22 cellular contexts compared by ENCODE assay signal in the genomic region with DNA sequence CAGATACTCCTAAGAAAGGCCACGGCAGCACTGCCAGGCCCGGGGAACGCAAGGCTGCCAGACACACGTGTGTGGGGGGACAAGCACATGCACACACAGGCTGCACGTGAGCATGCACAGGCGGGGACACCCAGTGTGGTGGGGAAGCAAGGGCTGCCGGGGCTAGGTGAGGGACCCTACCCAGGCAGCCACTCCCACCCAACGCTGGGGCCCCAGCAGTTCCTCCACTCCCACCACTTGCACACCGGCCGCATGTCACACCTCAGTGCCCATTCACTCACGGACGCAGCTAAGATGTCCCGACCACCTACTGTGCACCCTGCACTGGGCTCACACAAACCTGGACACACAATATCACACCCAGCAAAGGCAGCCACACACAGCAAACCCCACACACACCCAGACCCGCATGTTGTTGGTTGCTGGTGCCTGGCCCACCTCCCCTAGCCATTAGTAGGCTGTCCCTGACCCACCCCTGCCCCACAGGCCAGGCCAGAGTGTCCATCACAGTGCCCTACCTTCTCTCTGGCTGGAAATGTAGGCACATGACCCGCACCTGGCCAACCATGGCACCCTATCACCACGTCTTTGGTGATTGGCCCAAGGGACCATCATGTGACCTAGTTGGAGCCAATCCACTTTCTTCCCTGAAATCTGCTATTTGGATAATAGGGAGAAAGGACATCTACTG. TPM values are rescaled to one million over a fixed set of nuclear protein-coding genes. Genes with fewer than 3 reads are reported as not detected.
DNase-seq lines count a peak whose midpoint lies in the region; ATAC-seq, FAIRE-seq and TF ChIP-seq lines count a peak whose summit lies in the region.
"Had no signal": no experiment of that assay in that cellular context is flagged by ENCODE, and none has a peak within 500 bp of the region (broad histone marks: within the 10 kb centered on the region; RNA-seq: fewer than 3 reads in every experiment).

No MANE protein-coding gene starts in this region.

- H3K9me3 ChIP-seq in right atrium auricular region (no peaks in the 10 kb centered on the region), gastroesophageal sphincter (no peaks in the 10 kb centered on the region)
- H3K9me3 ChIP-seq: BE2C, Caco-2, esophagus muscularis mucosa, left lung, tibial nerve had no signal

- TF ChIP-seq POLR2A in GM12891 (IDR thresholded peaks at IDR 0.05; ENCODE audit: low read depth, low read length) (no peak), gastroesophageal sphincter (IDR thresholded peaks at IDR 0.05) (no peak)

- no peaks in the 10 kb centered on the region for H3K36me3 Mint-ChIP-seq in dendritic cell treated with granulocyte-macrophage colony-stimulating factor and Interleukin-4, amounts not matched to agents 40 ng/mL and 50 ng/mL, for 4 days (ENCODE audit: low read depth)
- H3K36me3 Mint-ChIP-seq in progenitor cell of endocrine pancreas (ENCODE audit: insufficient read depth): no peaks in the 10 kb centered on the region

- peak overlapping the region; percentile 30 for H3K27ac Mint-ChIP-seq in dendritic cell treated with granulocyte-macrophage colony-stimulating factor and Interleukin-4, amounts not matched to agents 40 ng/mL and 50 ng/mL, for 4 days
- H3K27ac Mint-ChIP-seq in progenitor cell of endocrine pancreas: peak overlapping the region; percentile 16

- 80 to 86% methylated on average over 1 to 2 of the region's 16 CpGs for WGBS in gastroesophageal sphincter (ENCODE audit: low coverage in 1 of 2), 2 donors

- H3K27me3 ChIP-seq in right atrium auricular region: no peaks in the 10 kb centered on the region
- H3K27me3 ChIP-seq in gastroesophageal sphincter: no peaks in the 10 kb centered on the region
- H3K27me3 ChIP-seq: BE2C, esophagus muscularis mucosa, left lung, tibial nerve had no signal

- H3K27me3 Mint-ChIP-seq in dendritic cell treated with granulocyte-macrophage colony-stimulating factor and Interleukin-4, amounts not matched to agents 40 ng/mL and 50 ng/mL, for 4 days: no peaks in the 10 kb centered on the region
- H3K27me3 Mint-ChIP-seq in progenitor cell of endocrine pancreas: no peaks in the 10 kb centered on the region
- H3K27me3 Mint-ChIP-seq: central memory CD8-positive, alpha-beta T cell had no signal

- no peaks in the 10 kb centered on the region for H3K36me3 ChIP-seq in right atrium auricular region
- no peaks in the 10 kb centered on the region for H3K36me3 ChIP-seq in gastroesophageal sphincter
- H3K36me3 ChIP-seq: BE2C, esophagus muscularis mucosa, left lung, tibial nerve had no signal

- peak; percentile 66 for FAIRE-seq in GM12891 (lab: Jason Lieb, UNC)

- no peak for TF ChIP-seq RAD21 in Ishikawa (IDR thresholded peaks at IDR 0.05; ENCODE audit: low read depth)

- no peak for TF ChIP-seq EP300 in Ishikawa (IDR thresholded peaks at IDR 0.05; ENCODE audit: borderline replicate concordance)
- TF ChIP-seq EP300 in gastroesophageal sphincter (IDR thresholded peaks at IDR 0.05): no peak

- H3K27ac ChIP-seq in right atrium auricular region: no peak overlapping the region
- H3K27ac ChIP-seq in gastroesophageal sphincter: no peak overlapping the region
- H3K27ac ChIP-seq: esophagus muscularis mucosa, GM23248, left lung, tibial nerve had no signal

- no peaks in the 10 kb centered on the region for H3K9me3 Mint-ChIP-seq in dendritic cell treated with granulocyte-macrophage colony-stimulating factor and Interleukin-4, amounts not matched to agents 40 ng/mL and 50 ng/mL, for 4 days
- H3K9me3 Mint-ChIP-seq in progenitor cell of endocrine pancreas (ENCODE audit: low read depth): no peaks in the 10 kb centered on the region
- H3K9me3 Mint-ChIP-seq: central memory CD8-positive, alpha-beta T cell had no signal

- H3K4me1 Mint-ChIP-seq in dendritic cell treated with granulocyte-macrophage colony-stimulating factor and Interleukin-4, amounts not matched to agents 40 ng/mL and 50 ng/mL, for 4 days (ENCODE audit: low read depth): peaks cover 32% of the 10 kb centered on the region
- H3K4me1 Mint-ChIP-seq in progenitor cell of endocrine pancreas (ENCODE audit: low read depth): peaks cover 2% of the 10 kb centered on the region

- H3K4me3 ChIP-seq in right atrium auricular region (no peak overlapping the region), gastroesophageal sphincter (no peak overlapping the region)
- H3K4me3 ChIP-seq: esophagus muscularis mucosa, GM23248, left lung, tibial nerve had no signal

- ATAC-seq in gastroesophageal sphincter: no peak
- ATAC-seq: left lung, PC-3 had no signal

- H3K4me1 ChIP-seq in right atrium auricular region (peaks cover 0 to 11% of the 10 kb centered on the region in 2 donors), gastroesophageal sphincter (peaks cover 0 to 12% (median 5%) of the 10 kb centered on the region in 3 donors)
- H3K4me1 ChIP-seq: BE2C had no signal

- DNase-seq in GM12891 (ENCODE audit: insufficient read length, low spot score) (no peak), progenitor cell of endocrine pancreas (ENCODE audit: low spot score, unreplicated experiment) (no peak), GM19240 (ENCODE audit: insufficient read length, low spot score) (no peak), right atrium auricular region (ENCODE audit: low spot score) (no peak)
- DNase-seq: BE2C; effector CD8-positive, alpha-beta T cell; GM23248; NCI-H1105; NCI-H526 treated with DMSO at 0.1 percent for 48 hours; nucleus accumbens; PC-3; stimulated activated naive CD4-positive, alpha-beta T cell had no signal

- no peak overlapping the region for H3K4me3 Mint-ChIP-seq in dendritic cell treated with granulocyte-macrophage colony-stimulating factor and Interleukin-4, amounts not matched to agents 40 ng/mL and 50 ng/mL, for 4 days
- no peak overlapping the region for H3K4me3 Mint-ChIP-seq in progenitor cell of endocrine pancreas (ENCODE audit: low read depth)
- H3K4me3 Mint-ChIP-seq: central memory CD8-positive, alpha-beta T cell had no signal

- intact Hi-C loops in dendritic cell treated with granulocyte-macrophage colony-stimulating factor and Interleukin-4, amounts not matched to agents 40 ng/mL and 50 ng/mL, for 4 days (cut with micrococcal nuclease): no loop called here

- TF ChIP-seq CTCF in progenitor cell of endocrine pancreas (IDR thresholded peaks at IDR 0.05; ENCODE audit: unreplicated experiment) (no peak), right atrium auricular region (IDR thresholded peaks at IDR 0.05) (no peak), gastroesophageal sphincter (IDR thresholded peaks at IDR 0.05) (no peak)

TF ChIP-seq in GM12891, 5 proteins besides CTCF, POLR2A, EP300 and RAD21:
- TF ChIP-seq PAX5 (IDR thresholded peaks at IDR 0.05; ENCODE audit: insufficient read depth, low read length, severe bottlenecking) (no peak), SPI1 (IDR thresholded peaks at IDR 0.05; ENCODE audit: low read depth, low read length) (no peak), POU2F2 (IDR thresholded peaks at IDR 0.05; ENCODE audit: low read depth, low read length) (no peak)
TF ChIP-seq in GM12891: peak in this region for 0.

TF ChIP-seq in Ishikawa, 13 proteins besides CTCF, POLR2A, EP300 and RAD21:
- TF ChIP-seq TEAD4 (IDR thresholded peaks at IDR 0.05): no peak
- TF ChIP-seq, protein P1, sequence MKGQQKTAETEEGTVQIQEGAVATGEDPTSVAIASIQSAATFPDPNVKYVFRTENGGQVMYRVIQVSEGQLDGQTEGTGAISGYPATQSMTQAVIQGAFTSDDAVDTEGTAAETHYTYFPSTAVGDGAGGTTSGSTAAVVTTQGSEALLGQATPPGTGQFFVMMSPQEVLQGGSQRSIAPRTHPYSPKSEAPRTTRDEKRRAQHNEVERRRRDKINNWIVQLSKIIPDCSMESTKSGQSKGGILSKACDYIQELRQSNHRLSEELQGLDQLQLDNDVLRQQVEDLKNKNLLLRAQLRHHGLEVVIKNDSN (IDR thresholded peaks at IDR 0.05): peak; percentile 87

RNA-seq across cellular contexts. Expression of a gene that starts 8.8 kb away (rescaled TPM):
- polyA plus RNA-seq in GM12891 (2012; ENCODE audit: low read depth, missing spikeins): 3.7 TPM
- total RNA-seq in progenitor cell of endocrine pancreas (1.3 and 1.9 TPM in 2 replicates), right atrium auricular region (not detected), gastroesophageal sphincter (not detected)
- total RNA-seq: Caco-2, esophagus muscularis mucosa, glomerular endothelial cell, GM23248, HT1080, tibial nerve had no signal
- polyA plus RNA-seq: GM23248 had no signal

RNA-seq across cellular contexts. Expression of a gene that starts 15.5 kb away (rescaled TPM):
- polyA plus RNA-seq in GM12891 (2012; ENCODE audit: low read depth, missing spikeins): 2.6 TPM
- total RNA-seq in progenitor cell of endocrine pancreas: 13.8 and 14.5 TPM in 2 replicates
- 1 to 10 TPM; 1.6 to 2.2 TPM for total RNA-seq in right atrium auricular region
- 1 to 10 TPM in 2 of 4 donors, under 1 TPM in 2; 0.69 to 1.6 (median 1.1) TPM for total RNA-seq in gastroesophageal sphincter

RNA-seq across cellular contexts. Expression of a gene that starts 40.6 kb away (rescaled TPM):
- polyA plus RNA-seq in GM12891 (2012; ENCODE audit: low read depth, missing spikeins): 448 TPM
- total RNA-seq in progenitor cell of endocrine pancreas (1.7 and 1.9 TPM in 2 replicates), right atrium auricular region (10 to 100 TPM in 1 of 2 donors, 1 to 10 TPM in 1; 2.9 to 10.3 TPM), gastroesophageal sphincter (10 to 100 TPM in 1 of 4 donors, 1 to 10 TPM in 3; 2.0 to 11.3 (median 6.4) TPM)

RNA-seq across cellular contexts. Expression of a gene that starts 53.8 kb away (rescaled TPM):
- polyA plus RNA-seq in GM12891 (2012; ENCODE audit: low read depth, missing spikeins): 44.7 TPM
- total RNA-seq in progenitor cell of endocrine pancreas: not detected in 2 replicates
- total RNA-seq in right atrium auricular region: 1 to 10 TPM in 1 of 2 donors, under 1 TPM in 1; 0.94 to 1.0 TPM
- total RNA-seq in gastroesophageal sphincter: 1 to 10 TPM in 1 of 4 donors, under 1 TPM in 3; 0.07 to 3.1 (median 0.29) TPM
- total RNA-seq: Caco-2, GM23248, PC-3 had no signal
